Comparison of ENCODE assay signal across 9 cellular contexts in genomic region chr17:1626333-1626732, GRCh38. TPM values are rescaled to one million over a fixed set of nuclear protein-coding genes. Genes with fewer than 3 reads are reported as not detected.
DNase-seq lines count a peak whose midpoint lies in the region; ATAC-seq and TF ChIP-seq lines count a peak whose summit lies in the region.
"Had no signal": no experiment of that assay in that cellular context is flagged by ENCODE, and none has a peak within 500 bp of the region (broad histone marks: within the 10 kb centered on the region; RNA-seq: fewer than 3 reads in every experiment).

No MANE protein-coding gene starts in this region.

- peaks cover 4% of the 10 kb centered on the region for H3K4me1 ChIP-seq in colonic mucosa
- H3K4me1 ChIP-seq in muscle layer of duodenum (ENCODE audit: control insufficient read depth in 1 of 2, insufficient read depth in 2 of 2, low read length in 2 of 2) = peaks cover 13 to 31% of the 10 kb centered on the region in 2 donors
- peaks cover 15 to 29% of the 10 kb centered on the region in 2 donors for H3K4me1 ChIP-seq in thyroid gland

- 54 to 58% methylated on average over 3 of the region's 3 CpGs for WGBS in thyroid gland, 2 donors

- H3K27me3 Mint-ChIP-seq in T-helper 1 cell treated with Interleukin-12 subunit alpha and Interleukin-12 subunit beta and Interleukin-4 antibody, amounts not matched to agents 30 μg/mL and 1 μg/mL, for 36 hours (ENCODE audit: low read depth) = peaks cover 52% of the 10 kb centered on the region

- ATAC-seq in GM18868 (IDR thresholded peaks at IDR 0.05; ENCODE audit: unreplicated experiment) = no peak

- intact Hi-C loops in colonic mucosa (cut with DNase I) (no loop called here), thyroid gland (cut with DNase I) (no loop called here)

- H3K9ac ChIP-seq in colonic mucosa (ENCODE audit: low read depth in 2 of 2, low read length in 2 of 2) = peak overlapping the region in 1 of 2 donors; percentile 50

- H3K4me3 Mint-ChIP-seq in T-helper 1 cell treated with Interleukin-12 subunit alpha and Interleukin-12 subunit beta and Interleukin-4 antibody, amounts not matched to agents 30 μg/mL and 1 μg/mL, for 36 hours = peak overlapping the region; percentile 56

- H3K9me3 Mint-ChIP-seq in T-helper 1 cell treated with Interleukin-12 subunit alpha and Interleukin-12 subunit beta and Interleukin-4 antibody, amounts not matched to agents 30 μg/mL and 1 μg/mL, for 36 hours = no peaks in the 10 kb centered on the region

- no peaks in the 10 kb centered on the region for H3K36me3 Mint-ChIP-seq in T-helper 1 cell treated with Interleukin-12 subunit alpha and Interleukin-12 subunit beta and Interleukin-4 antibody, amounts not matched to agents 30 μg/mL and 1 μg/mL, for 36 hours (ENCODE audit: low read depth)

- H3K4me1 Mint-ChIP-seq in T-helper 1 cell treated with Interleukin-12 subunit alpha and Interleukin-12 subunit beta and Interleukin-4 antibody, amounts not matched to agents 30 μg/mL and 1 μg/mL, for 36 hours (ENCODE audit: low read depth) = peaks cover 20% of the 10 kb centered on the region

- no peaks in the 10 kb centered on the region for H3K9me3 ChIP-seq in colonic mucosa
- H3K9me3 ChIP-seq in muscle layer of duodenum (ENCODE audit: control insufficient read depth in 1 of 2, low read length in 2 of 2) = no peaks in the 10 kb centered on the region
- H3K9me3 ChIP-seq in thyroid gland = no peaks in the 10 kb centered on the region

- DNase-seq in T-helper 1 cell (no peak), colonic mucosa (no peak), thyroid gland (no peak), epidermal melanocyte (ENCODE audit: insufficient read length, low spot score) (no peak), SIG-M5 treated with dmso at 0.1 percent for 504 hours (lab: John Stamatoyannopoulos, UW; ENCODE audit: unreplicated experiment) (no peak)
- DNase-seq: posterior cingulate gyrus had no signal

- no peak overlapping the region for H3K27ac Mint-ChIP-seq in T-helper 1 cell treated with Interleukin-12 subunit alpha and Interleukin-12 subunit beta and Interleukin-4 antibody, amounts not matched to agents 30 μg/mL and 1 μg/mL, for 36 hours

- peak overlapping the region; percentile 94 for H3K27ac ChIP-seq in colonic mucosa
- peak overlapping the region; percentile 43 for H3K27ac ChIP-seq in muscle layer of duodenum (ENCODE audit: low read length)
- peak overlapping the region; percentile 8 to 96 (median 95) for H3K27ac ChIP-seq in thyroid gland

- H3K27me3 ChIP-seq in colonic mucosa (no peaks in the 10 kb centered on the region), muscle layer of duodenum (ENCODE audit: low read depth, low read length) (no peaks in the 10 kb centered on the region), thyroid gland (no peaks in the 10 kb centered on the region)

- H3K36me3 ChIP-seq in colonic mucosa = no peaks in the 10 kb centered on the region
- no peaks in the 10 kb centered on the region for H3K36me3 ChIP-seq in muscle layer of duodenum (ENCODE audit: control insufficient read depth in 1 of 2, insufficient read depth in 2 of 2, low read length in 2 of 2)
- H3K36me3 ChIP-seq in thyroid gland = no peaks in the 10 kb centered on the region

- H3K4me3 ChIP-seq in colonic mucosa (no peak overlapping the region), muscle layer of duodenum (ENCODE audit: low read depth in 1 of 2, low read length in 2 of 2) (peak overlapping the region; percentile 8 to 22), thyroid gland (replicated peaks in 1 of 3) (no peak overlapping the region)

- TF ChIP-seq CTCF in colonic mucosa (IDR thresholded peaks at IDR 0.05) = no peak
- no peak for TF ChIP-seq CTCF in thyroid gland (IDR thresholded peaks at IDR 0.05)

- no peak for TF ChIP-seq POLR2A in thyroid gland (IDR thresholded peaks at IDR 0.05)

RNA-seq across cellular contexts. Expression of gene SLC43A2, which starts 2.3 kb away (rescaled TPM):
- total RNA-seq in colonic mucosa (10 to 100 TPM; 29.3 to 38.7 TPM), thyroid gland (10 to 100 TPM; 17.5 to 28.2 (median 23.9) TPM)

RNA-seq across cellular contexts. Expression of gene SCARF1, which starts 19.2 kb away (rescaled TPM):
- total RNA-seq in colonic mucosa (1 to 10 TPM; 6.3 to 7.7 TPM), thyroid gland (10 to 100 TPM; 31.6 to 52.0 (median 35.5) TPM)

RNA-seq across cellular contexts. Expression of gene RILP, which starts 23.3 kb away (rescaled TPM):
- 10 to 100 TPM; 35.7 to 40.4 TPM for total RNA-seq in colonic mucosa
- total RNA-seq in thyroid gland = 100 to 1,000 TPM in 3 of 4 donors, 10 to 100 TPM in 1; 67.5 to 140 (median 124) TPM

RNA-seq across cellular contexts. Expression of gene PRPF8, which starts 58.3 kb away (rescaled TPM):
- total RNA-seq in colonic mucosa = 100 to 1,000 TPM; 172 to 292 TPM
- 100 to 1,000 TPM; 181 to 256 (median 242) TPM for total RNA-seq in thyroid gland

Comparison
In these comparisons a context has a peak if more than half of its experiments do, and no peak if none do; other contexts are left out.
1. H3K27ac ChIP-seq: peak in every context shown above with its lines; median percentile 95 in thyroid gland; 94 in colonic mucosa; 43 in muscle layer of duodenum.
2. H3K4me3 ChIP-seq: peak in muscle layer of duodenum (2 of 2); none in colonic mucosa (single experiment) and thyroid gland (0 of 3).